Comparison of ENCODE assay signal across 15 cellular contexts in genomic region chr11:43810929-43811596, GRCh38.
DNase-seq lines count a peak whose midpoint lies in the region; ATAC-seq, FAIRE-seq and TF ChIP-seq lines count a peak whose summit lies in the region.
"Had no signal": no experiment of that assay in that cellular context is flagged by ENCODE, and none has a peak within 500 bp of the region (broad histone marks: within the 10 kb centered on the region; RNA-seq: fewer than 3 reads in every experiment).

No MANE protein-coding gene starts in this region.

- H3K36me3 ChIP-seq in left ventricle myocardium inferior: peaks cover 8% of the 10 kb centered on the region
- H3K36me3 ChIP-seq in bronchial epithelial cell (ENCODE audit: control insufficient read depth, insufficient read depth, low read length): peaks cover 1% of the 10 kb centered on the region
- peaks cover 13% of the 10 kb centered on the region for H3K36me3 ChIP-seq in MG63

- intact Hi-C loops in left ventricle myocardium inferior (cut with micrococcal nuclease) (no loop called here), left cardiac atrium (cut with DNase I) (no loop called here), left colon (cut with DNase I, micrococcal nuclease) (no loop called here)

- CTCF ChIA-PET in HEK293T (lab: Yijun Ruan, JAX): no interaction called here

- no peak for FAIRE-seq in bronchial epithelial cell (lab: Jason Lieb, UNC)

- POLR2A ChIA-PET in HEK293T (lab: Yijun Ruan, JAX): interaction anchor here (0.5 kb wide), 1 partner anchor 15 kb away, joined by 3 read pairs; no protein-coding TSS in a partner anchor

- no peaks in the 10 kb centered on the region for H3K4me1 ChIP-seq in left ventricle myocardium inferior
- H3K4me1 ChIP-seq: BLaER1, spleen, upper lobe of right lung had no signal

- H3K27me3 ChIP-seq in left ventricle myocardium inferior (ENCODE audit: low read depth) (no peaks in the 10 kb centered on the region), bronchial epithelial cell (ENCODE audit: control insufficient read depth, insufficient read depth, low read length) (no peaks in the 10 kb centered on the region), MG63 (no peaks in the 10 kb centered on the region)
- H3K27me3 ChIP-seq: BLaER1, spleen, upper lobe of right lung had no signal

- DNase-seq in left ventricle myocardium inferior (no peak), left cardiac atrium (no peak), bronchial epithelial cell (ENCODE audit: low read depth) (no peak), left colon (no peak), HEK293T (ENCODE audit: extremely low spot score) (no peak), DMS153 treated with DMSO at 0.1 percent for 48 hours (lab: John Stamatoyannopoulos, UW; ENCODE audit: unreplicated experiment) (no peak), UCSD-AML1 (lab: John Stamatoyannopoulos, UW; ENCODE audit: unreplicated experiment) (no peak), MG63 (no peak)
- DNase-seq: activated CD8-positive, alpha-beta memory T cell treated with anti-CD3 and anti-CD28 coated beads for 24 hours; EL; NCI-H446; spleen; upper lobe of right lung had no signal

- H3K4me3 ChIP-seq in left ventricle myocardium inferior: no peak overlapping the region
- no peak overlapping the region for H3K4me3 ChIP-seq in bronchial epithelial cell (ENCODE audit: low read depth, low read length)
- H3K4me3 ChIP-seq in MG63: no peak overlapping the region
- H3K4me3 ChIP-seq: BLaER1, spleen, upper lobe of right lung had no signal

- no peak for ATAC-seq in left cardiac atrium
- peak; percentile 81 for ATAC-seq in left colon
- ATAC-seq: activated naive CD4-positive, alpha-beta T cell treated with anti-CD3 and anti-CD28 coated beads, Interleukin-2, amount 50 U/mL, for 72 hours; upper lobe of right lung had no signal

- TF ChIP-seq CTCF in left ventricle myocardium inferior (IDR thresholded peaks at IDR 0.05; ENCODE audit: borderline replicate concordance) (peak; percentile 64), bronchial epithelial cell (IDR thresholded peaks at IDR 0.05; ENCODE audit: insufficient read depth, low read length, severe bottlenecking) (peak; percentile 2)

- no peaks in the 10 kb centered on the region for H3K9me3 ChIP-seq in left ventricle myocardium inferior (replicated peaks)
- no peaks in the 10 kb centered on the region for H3K9me3 ChIP-seq in MG63
- H3K9me3 ChIP-seq: upper lobe of right lung had no signal

- H3K27ac ChIP-seq in left ventricle myocardium inferior (replicated peaks): no peak overlapping the region
- H3K27ac ChIP-seq: BLaER1, spleen, upper lobe of right lung had no signal

TF ChIP-seq in HEK293T, 16 proteins besides CTCF, POLR2A, EP300 and RAD21:
- TF ChIP-seq ZNF384 (IDR thresholded peaks at IDR 0.05) (no peak), TARDBP (IDR thresholded peaks at IDR 0.05) (no peak), CTBP1 (IDR thresholded peaks at IDR 0.05; ENCODE audit: borderline replicate concordance) (no peak), L3MBTL2 (conservative IDR thresholded peaks at IDR 0.05) (no peak), HDGF (IDR thresholded peaks at IDR 0.05; ENCODE audit: borderline replicate concordance) (no peak), BHLHE40 (IDR thresholded peaks at IDR 0.05; ENCODE audit: borderline replicate concordance) (no peak), PKNOX1 (IDR thresholded peaks at IDR 0.05) (no peak), FOXM1 (IDR thresholded peaks at IDR 0.05; ENCODE audit: borderline replicate concordance) (no peak), FOXK2 (IDR thresholded peaks at IDR 0.05) (no peak), ARNT (IDR thresholded peaks at IDR 0.05) (no peak), ELF4 (IDR thresholded peaks at IDR 0.05) (no peak), NFRKB (IDR thresholded peaks at IDR 0.05) (no peak), LEF1 (IDR thresholded peaks at IDR 0.05; ENCODE audit: borderline replicate concordance) (no peak), SUZ12 (IDR thresholded peaks at IDR 0.05) (no peak)
